In genomic region chr1:50969611-50970507, GRCh38 we compare ENCODE assay signal across 1 cellular context.
A peak's percentile ranks its signal among the peaks of the same experiment; 100 is the strongest.
TF ChIP-seq lines count a peak whose summit lies in the region.

CDKN2C (plus strand) TSS chr1:50970245; CDS start chr1:50970369, 124 bp downstream.

TF ChIP-seq in K562, 482 proteins besides CTCF, POLR2A, EP300 and RAD21 (continued from another document and continues in another):
- peak; percentile 52 for TF ChIP-seq CTCFL (IDR thresholded peaks at IDR 0.05; ENCODE audit: borderline replicate concordance, insufficient read depth, low read depth, low read length, poor library complexity, severe bottlenecking)
- 0 out of 2 replicates have a peak, but pooled peaks have one; percentile 17 for TF ChIP-seq SMAD4 (CRISPR knock-in tag; conservative IDR thresholded peaks at IDR 0.05)
- no peak for TF ChIP-seq ZC3H8 (IDR thresholded peaks at IDR 0.05)
- no peak for TF ChIP-seq E4F1 (CRISPR knock-in tag; IDR thresholded peaks at IDR 0.05; ENCODE audit: borderline replicate concordance)
- TF ChIP-seq HDGF (IDR thresholded peaks at IDR 0.05): 0 out of 2 replicates have a peak, but pooled peaks have one; percentile 11
- TF ChIP-seq MEF2A (IDR thresholded peaks at IDR 0.05; ENCODE audit: control insufficient read depth, low read depth, low read length): no peak
- TF ChIP-seq SREBF1 (IDR thresholded peaks at IDR 0.05; ENCODE audit: borderline replicate concordance, low read depth, low read length): 0 out of 2 replicates have a peak, but pooled peaks have one; percentile 36
- peak; percentile 28; the same call in 1 of the 2 replicates for TF ChIP-seq ZBTB33 (CRISPR knock-in tag; IDR thresholded peaks at IDR 0.05)
- TF ChIP-seq ZNF134 (CRISPR knock-in tag; conservative IDR thresholded peaks at IDR 0.05): no peak
- peak; percentile 11; the same call in 1 of the 2 replicates for TF ChIP-seq MYC (IDR thresholded peaks at IDR 0.05; ENCODE audit: low read depth, low read length)
- no peak for TF ChIP-seq MYC (CRISPR knock-in tag; IDR thresholded peaks at IDR 0.05; ENCODE audit: borderline replicate concordance, low read depth)
- peak; percentile 58; the same call in 1 of the 2 replicates for TF ChIP-seq TOE1 (IDR thresholded peaks at IDR 0.05; ENCODE audit: borderline replicate concordance)
- TF ChIP-seq TOE1 (CRISPR knock-in tag; IDR thresholded peaks at IDR 0.05; ENCODE audit: borderline replicate concordance, low read depth): no peak
- TF ChIP-seq, protein P1, sequence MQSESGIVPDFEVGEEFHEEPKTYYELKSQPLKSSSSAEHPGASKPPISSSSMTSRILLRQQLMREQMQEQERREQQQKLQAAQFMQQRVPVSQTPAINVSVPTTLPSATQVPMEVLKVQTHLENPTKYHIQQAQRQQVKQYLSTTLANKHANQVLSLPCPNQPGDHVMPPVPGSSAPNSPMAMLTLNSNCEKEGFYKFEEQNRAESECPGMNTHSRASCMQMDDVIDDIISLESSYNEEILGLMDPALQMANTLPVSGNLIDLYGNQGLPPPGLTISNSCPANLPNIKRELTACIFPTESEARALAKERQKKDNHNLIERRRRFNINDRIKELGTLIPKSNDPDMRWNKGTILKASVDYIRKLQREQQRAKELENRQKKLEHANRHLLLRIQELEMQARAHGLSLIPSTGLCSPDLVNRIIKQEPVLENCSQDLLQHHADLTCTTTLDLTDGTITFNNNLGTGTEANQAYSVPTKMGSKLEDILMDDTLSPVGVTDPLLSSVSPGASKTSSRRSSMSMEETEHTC (IDR thresholded peaks at IDR 0.05): no peak
- peak in 1 of 2 experiments; percentile 36; a peak in 1 of 4 replicates for TF ChIP-seq ZNF318 (IDR thresholded peaks at IDR 0.05; ENCODE audit: borderline replicate concordance in 1 of 2, low read depth in 1 of 2)
- no peak for TF ChIP-seq CHAMP1 (IDR thresholded peaks at IDR 0.05)
- no peak for TF ChIP-seq PHB (CRISPR knock-in tag; IDR thresholded peaks at IDR 0.05)
- TF ChIP-seq ZNF444 (CRISPR knock-in tag; IDR thresholded peaks at IDR 0.05): no peak
- no peak for TF ChIP-seq ARNT (IDR thresholded peaks at IDR 0.05)
- TF ChIP-seq MTA3 (IDR thresholded peaks at IDR 0.05; ENCODE audit: borderline replicate concordance): no peak
- peak; percentile 12 for TF ChIP-seq HDAC2 (IDR thresholded peaks at IDR 0.05)
- TF ChIP-seq, protein P2, sequence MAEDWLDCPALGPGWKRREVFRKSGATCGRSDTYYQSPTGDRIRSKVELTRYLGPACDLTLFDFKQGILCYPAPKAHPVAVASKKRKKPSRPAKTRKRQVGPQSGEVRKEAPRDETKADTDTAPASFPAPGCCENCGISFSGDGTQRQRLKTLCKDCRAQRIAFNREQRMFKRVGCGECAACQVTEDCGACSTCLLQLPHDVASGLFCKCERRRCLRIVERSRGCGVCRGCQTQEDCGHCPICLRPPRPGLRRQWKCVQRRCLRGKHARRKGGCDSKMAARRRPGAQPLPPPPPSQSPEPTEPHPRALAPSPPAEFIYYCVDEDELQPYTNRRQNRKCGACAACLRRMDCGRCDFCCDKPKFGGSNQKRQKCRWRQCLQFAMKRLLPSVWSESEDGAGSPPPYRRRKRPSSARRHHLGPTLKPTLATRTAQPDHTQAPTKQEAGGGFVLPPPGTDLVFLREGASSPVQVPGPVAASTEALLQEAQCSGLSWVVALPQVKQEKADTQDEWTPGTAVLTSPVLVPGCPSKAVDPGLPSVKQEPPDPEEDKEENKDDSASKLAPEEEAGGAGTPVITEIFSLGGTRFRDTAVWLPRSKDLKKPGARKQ (CRISPR knock-in tag; IDR thresholded peaks at IDR 0.05): no peak
- TF ChIP-seq RBM14 (IDR thresholded peaks at IDR 0.05; ENCODE audit: borderline replicate concordance, insufficient read depth, low read depth, low read length): no peak
- 0 out of 2 replicates have a peak, but pooled peaks have one; percentile 52 for TF ChIP-seq ZNF165 (CRISPR knock-in tag; IDR thresholded peaks at IDR 0.05; ENCODE audit: borderline replicate concordance)
- TF ChIP-seq NFE2 (IDR thresholded peaks at IDR 0.05; ENCODE audit: low read depth): peak; percentile 74
- TF ChIP-seq SIN3A (IDR thresholded peaks at IDR 0.05; ENCODE audit: borderline replicate concordance in 2 of 2, control insufficient read depth in 1 of 2, low read depth in 2 of 2, low read length in 2 of 2): peak in 1 of 2 experiments; percentile 41; a peak in 1 of 4 replicates
- 0 out of 2 replicates have a peak, but pooled peaks have one; percentile 38 for TF ChIP-seq KAT7 (CRISPR knock-in tag; IDR thresholded peaks at IDR 0.05; ENCODE audit: borderline replicate concordance)
- TF ChIP-seq KLF6 (CRISPR knock-in tag; IDR thresholded peaks at IDR 0.05; ENCODE audit: borderline replicate concordance): 0 out of 2 replicates have a peak, but pooled peaks have one; percentile 32
- TF ChIP-seq, protein P3, sequence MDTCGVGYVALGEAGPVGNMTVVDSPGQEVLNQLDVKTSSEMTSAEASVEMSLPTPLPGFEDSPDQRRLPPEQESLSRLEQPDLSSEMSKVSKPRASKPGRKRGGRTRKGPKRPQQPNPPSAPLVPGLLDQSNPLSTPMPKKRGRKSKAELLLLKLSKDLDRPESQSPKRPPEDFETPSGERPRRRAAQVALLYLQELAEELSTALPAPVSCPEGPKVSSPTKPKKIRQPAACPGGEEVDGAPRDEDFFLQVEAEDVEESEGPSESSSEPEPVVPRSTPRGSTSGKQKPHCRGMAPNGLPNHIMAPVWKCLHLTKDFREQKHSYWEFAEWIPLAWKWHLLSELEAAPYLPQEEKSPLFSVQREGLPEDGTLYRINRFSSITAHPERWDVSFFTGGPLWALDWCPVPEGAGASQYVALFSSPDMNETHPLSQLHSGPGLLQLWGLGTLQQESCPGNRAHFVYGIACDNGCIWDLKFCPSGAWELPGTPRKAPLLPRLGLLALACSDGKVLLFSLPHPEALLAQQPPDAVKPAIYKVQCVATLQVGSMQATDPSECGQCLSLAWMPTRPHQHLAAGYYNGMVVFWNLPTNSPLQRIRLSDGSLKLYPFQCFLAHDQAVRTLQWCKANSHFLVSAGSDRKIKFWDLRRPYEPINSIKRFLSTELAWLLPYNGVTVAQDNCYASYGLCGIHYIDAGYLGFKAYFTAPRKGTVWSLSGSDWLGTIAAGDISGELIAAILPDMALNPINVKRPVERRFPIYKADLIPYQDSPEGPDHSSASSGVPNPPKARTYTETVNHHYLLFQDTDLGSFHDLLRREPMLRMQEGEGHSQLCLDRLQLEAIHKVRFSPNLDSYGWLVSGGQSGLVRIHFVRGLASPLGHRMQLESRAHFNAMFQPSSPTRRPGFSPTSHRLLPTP (IDR thresholded peaks at IDR 0.05; ENCODE audit: borderline replicate concordance, extremely low read depth, insufficient read length): no peak
- TF ChIP-seq ELF4 (CRISPR knock-in tag; IDR thresholded peaks at IDR 0.05): 0 out of 2 replicates have a peak, but pooled peaks have one; percentile 38
